8 cellular contexts compared by ENCODE assay signal in genomic region chr16:68644715-68645493, GRCh38. TPM values are rescaled to one million over a fixed set of nuclear protein-coding genes. Genes with fewer than 3 reads are reported as not detected.
DNase-seq lines count a peak whose midpoint lies in the region; ATAC-seq, FAIRE-seq and TF ChIP-seq lines count a peak whose summit lies in the region.

Gene CDH3 (plus strand): TSS chr16:68645310. CDS start chr16:68645380, 70 bp downstream.

- H3K4me3 Mint-ChIP-seq in type B pancreatic cell = peak within 1 kb of the TSS; percentile 92

- H3K4me1 ChIP-seq in GM12878 (ENCODE audit: control insufficient read depth, insufficient read depth, low read length) (no peaks in the 10 kb centered on the region), lower lobe of right lung (peaks cover 28% of the 10 kb centered on the region)

- no TSS peak for BruUV-seq in GM12878 (replicated peaks; lab: Mats Ljungman, UMichigan)

- RAD21 ChIA-PET in GM12878 (lab: Charles Lee; ENCODE audit: unreplicated experiment) = no interaction called here

- intact Hi-C loops in GM12878 (cut with micrococcal nuclease; ENCODE audit: unreplicated experiment) = no loop called here
- intact Hi-C loops in lower lobe of right lung (cut with DNase I) = no loop called here

- CTCF ChIA-PET in GM12878 (lab: Yijun Ruan, JAX) = no interaction called here

- H3K27ac ChIP-seq in GM12878 (ENCODE audit: control insufficient read depth, insufficient read depth) = no peak within 1 kb of the TSS
- no peak within 1 kb of the TSS for H3K27ac ChIP-seq in lower lobe of right lung

- TF ChIP-seq CTCF in GM12878 (IDR thresholded peaks at IDR 0.05 in 2 of 3, conservative IDR thresholded peaks at IDR 0.05 in 1 of 3; ENCODE audit: control insufficient read depth in 2 of 3, extremely low read depth in 1 of 3, insufficient read depth in 1 of 3, low read depth in 3 of 3, low read length in 3 of 3) (no peak), lower lobe of right lung (IDR thresholded peaks at IDR 0.05) (no peak), type B pancreatic cell (conservative IDR thresholded peaks at IDR 0.05) (peak; percentile 16)

- SMC1A ChIA-PET in GM12878 (lab: Charles Lee; ENCODE audit: uncharacterized antibody, unreplicated experiment) = interaction anchor here (1.2 kb wide), 1 partner anchor 54 kb away, joined by 3 read pairs; no protein-coding TSS in a partner anchor

- no peak within 1 kb of the TSS for H3K9ac ChIP-seq in GM12878 (ENCODE audit: control insufficient read depth, insufficient read depth, low read length)

- TF ChIP-seq POLR2A in GM12878 (IDR thresholded peaks at IDR 0.05; ENCODE audit: low read depth, low read length) = no peak
- no peak for TF ChIP-seq POLR2A in GM12892 (IDR thresholded peaks at IDR 0.05; ENCODE audit: low read depth, low read length)

- POLR2A ChIA-PET in GM12878 (lab: Charles Lee) = no interaction called here

- WGBS in GM12878 (ENCODE audit: insufficient coverage, insufficient replicate concordance, low lambda C conversion rate, missing lambda C conversion rate) = 18% methylated on average over 51 of the region's 53 CpGs

- H3K36me3 Mint-ChIP-seq in type B pancreatic cell = no peaks in the 10 kb centered on the region

- no peaks in the 10 kb centered on the region; the same call in 2 of the 3 replicates for H3K9me3 ChIP-seq in GM12878 (replicated peaks; ENCODE audit: control insufficient read depth, insufficient read depth, low read length)
- H3K9me3 ChIP-seq in lower lobe of right lung = no peaks in the 10 kb centered on the region

- in situ Hi-C loops in GM12878 (cut with MboI) = no loop called here

- no peak within 1 kb of the TSS for H2AFZ ChIP-seq in GM12878 (ENCODE audit: control insufficient read depth, low read depth, low read length)

- FAIRE-seq in GM12878 (lab: Jason Lieb, UNC) = no peak
- no peak for FAIRE-seq in GM12892 (lab: Jason Lieb, UNC)

- H3K27ac Mint-ChIP-seq in type B pancreatic cell = peak within 1 kb of the TSS; percentile 81

- TF ChIP-seq EP300 in GM12878 (IDR thresholded peaks at IDR 0.05; ENCODE audit: borderline replicate concordance in 1 of 2, control insufficient read depth in 1 of 2, low read depth in 2 of 2, low read length in 2 of 2) = no peak

- H3K79me2 ChIP-seq in GM12878 (ENCODE audit: control insufficient read depth, insufficient read depth, low read length) = no peaks in the 10 kb centered on the region

- DNase-seq in NCI-H2107 (lab: John Stamatoyannopoulos, UW) (peak; percentile 1), NCI-H2107 treated with DMSO at 0.1 percent for 48 hours (lab: John Stamatoyannopoulos, UW; ENCODE audit: unreplicated experiment) (no peak), NCI-H2171 (lab: John Stamatoyannopoulos, UW) (peak; percentile 77), GM12878 (ENCODE audit: low read depth, low spot score) (no peak), lower lobe of right lung (peak; percentile 67), type B pancreatic cell (ENCODE audit: extremely low spot score, unreplicated experiment) (peak; percentile 74), putamen (ENCODE audit: low spot score) (no peak), GM12892 (ENCODE audit: insufficient read length) (no peak)

- no peaks in the 10 kb centered on the region for H4K20me1 ChIP-seq in GM12878 (ENCODE audit: control insufficient read depth, insufficient read depth)

- no peaks in the 10 kb centered on the region for H3K9me3 Mint-ChIP-seq in type B pancreatic cell

- TF ChIP-seq RAD21 in GM12878 (IDR thresholded peaks at IDR 0.05; ENCODE audit: insufficient read depth, low read depth, low read length) = no peak

- ATAC-seq in GM12878 (peak; percentile 34), lower lobe of right lung (peak; percentile 88 to 89)

- no peak within 1 kb of the TSS for H3K4me2 ChIP-seq in GM12878 (ENCODE audit: control insufficient read depth, insufficient read depth)

- H3K27me3 ChIP-seq in GM12878 (replicated peaks in 1 of 2; ENCODE audit: control insufficient read depth in 2 of 2, insufficient read depth in 2 of 2, low read length in 1 of 2) = peaks cover 9 to 16% of the 10 kb centered on the region in 2 experiments
- peaks cover 68% of the 10 kb centered on the region for H3K27me3 ChIP-seq in lower lobe of right lung (ENCODE audit: low read depth)

- H3K4me1 Mint-ChIP-seq in type B pancreatic cell (ENCODE audit: unreplicated experiment) = peaks cover 16% of the 10 kb centered on the region

- H3K36me3 ChIP-seq in GM12878 (ENCODE audit: control insufficient read depth in 2 of 2, insufficient read depth in 2 of 2, low read length in 1 of 2) (no peaks in the 10 kb centered on the region), lower lobe of right lung (no peaks in the 10 kb centered on the region)

- H3K4me3 ChIP-seq in GM12878 (no peak within 1 kb of the TSS), lower lobe of right lung (peak within 1 kb of the TSS; percentile 53)

- peaks cover 24% of the 10 kb centered on the region for H3K27me3 Mint-ChIP-seq in type B pancreatic cell

TF ChIP-seq in GM12878, 131 proteins besides CTCF, POLR2A, EP300 and RAD21:
- TF ChIP-seq ZBTB40 (IDR thresholded peaks at IDR 0.05; ENCODE audit: borderline replicate concordance) (no peak), SUZ12 (IDR thresholded peaks at IDR 0.05; ENCODE audit: unreplicated experiment) (peak; percentile 68)

RNA-seq across cellular contexts. Expression of gene CDH3, which starts in this region (rescaled TPM):
- total RNA-seq in GM12878 (2013; cell fraction: nucleolus; rRNA removed) = 0.33 and 0.34 TPM in 2 replicates
- total RNA-seq in GM12878 (2014; rRNA removed) = 0.05 and 0.34 TPM in 2 replicates
- total RNA-seq in GM12878 (2014; rRNA removed; fragmentation: Illumina TruSeq; extraction: Trizol) = not detected in 2 replicates
- total RNA-seq in GM12878 (2021) = 0.13 and 0.44 TPM in 2 replicates
- polyA plus RNA-seq in GM12878 (2011; ENCODE audit: low read depth) = not detected
- 0.08 TPM in 1 of 2 replicates, not detected in the other for polyA plus RNA-seq in GM12878 (2011; rRNA removed)
- polyA plus RNA-seq in GM12878 (2011; cell fraction: cytosol; rRNA removed) = 0.05 and 0.12 TPM in 2 replicates
- not detected in 2 replicates for polyA plus RNA-seq in GM12878 (2011; cell fraction: nucleus; rRNA removed)
- polyA plus RNA-seq in GM12878 (2012) = 0.05 TPM in 1 of 2 replicates, not detected in the other
- polyA plus RNA-seq in GM12878 (2014; fragmentation: Illumina TruSeq; extraction: Trizol) = 0.12 TPM in 1 of 2 replicates, not detected in the other
- polyA plus RNA-seq in GM12878 (2014; fragmentation: Nextera tagmentation; extraction: Ambion mirVana) = not detected
- polyA plus RNA-seq in GM12878 (2014; rRNA removed) = 0.05 and 0.08 TPM in 2 replicates
- polyA plus RNA-seq in GM12878 (2016; fragmentation: Nextera tagmentation; extraction: Ambion mirVana) = not detected
- polyA minus RNA-seq in GM12878 (2011; rRNA and poly(A)+ RNA removed) = 0.15 and 0.22 TPM in 2 replicates
- polyA minus RNA-seq in GM12878 (2011; cell fraction: cytosol; rRNA and poly(A)+ RNA removed) = not detected in 2 replicates
- 0.12 TPM in 1 of 2 replicates, not detected in the other for polyA minus RNA-seq in GM12878 (2011; cell fraction: nucleus; rRNA and poly(A)+ RNA removed)
- total RNA-seq in lower lobe of right lung = 3.4 TPM
- 35.5 and 53.5 TPM in 2 replicates for total RNA-seq in type B pancreatic cell (ENCODE audit: low replicate concordance)
- not detected for polyA plus RNA-seq in GM12892 (2012; ENCODE audit: missing spikeins)

Comparison
In these comparisons a context has a peak if more than half of its experiments do, and no peak if none do; other contexts are left out.
1. DNase-seq: peak in NCI-H2107 (single experiment), NCI-H2171 (single experiment), lower lobe of right lung (single experiment) and type B pancreatic cell (single experiment); none in NCI-H2107 treated with DMSO at 0.1 percent for 48 hours (single experiment), GM12878 (single experiment), putamen (single experiment) and GM12892 (single experiment).
2. Peak in ATAC-seq in GM12878; RNA of the gene not detected or under 1 TPM.